Comparison of ENCODE assay signal across 16 cellular contexts in genomic region chr15:68524753-68525584, GRCh38. TPM values are rescaled to one million over a fixed set of nuclear protein-coding genes. Genes with fewer than 3 reads are reported as not detected.
DNase-seq lines count a peak whose midpoint lies in the region; ATAC-seq and TF ChIP-seq lines count a peak whose summit lies in the region.
"Had no signal": no experiment of that assay in that cellular context is flagged by ENCODE, and none has a peak within 500 bp of the region (broad histone marks: within the 10 kb centered on the region; RNA-seq: fewer than 3 reads in every experiment).

No MANE protein-coding gene starts in this region.

- H3K9me3 ChIP-seq in heart right ventricle (peaks cover 0 to 2% (median 0%) of the 10 kb centered on the region in 11 donors), right cardiac atrium (ENCODE audit: control insufficient read depth, low read length) (no peaks in the 10 kb centered on the region)
- H3K9me3 ChIP-seq: colonic mucosa had no signal

- peaks cover 9% of the 10 kb centered on the region for H3K4me1 Mint-ChIP-seq in type B pancreatic cell (ENCODE audit: unreplicated experiment)

- peaks cover 3% of the 10 kb centered on the region for H3K27me3 Mint-ChIP-seq in type B pancreatic cell

- no peaks in the 10 kb centered on the region for H3K27me3 ChIP-seq in heart right ventricle
- no peaks in the 10 kb centered on the region for H3K27me3 ChIP-seq in right cardiac atrium (ENCODE audit: control insufficient read depth, insufficient read depth)
- H3K27me3 ChIP-seq: colonic mucosa had no signal

- H3K36me3 ChIP-seq in heart right ventricle = no peaks in the 10 kb centered on the region
- H3K36me3 ChIP-seq: colonic mucosa had no signal

- H3K27ac ChIP-seq in heart right ventricle (peak overlapping the region in 7 of 10 donors; percentile 1 to 67 (median 53)), right cardiac atrium (ENCODE audit: low read length) (no peak overlapping the region)
- H3K27ac ChIP-seq: colonic mucosa, PC-9 had no signal

- DNase-seq in heart right ventricle = no peak
- DNase-seq in right cardiac atrium = no peak
- peak; percentile 78 for DNase-seq in astrocyte of the cerebellum (ENCODE audit: low read depth)
- DNase-seq in iris pigment epithelial cell (ENCODE audit: low read depth) = peak; percentile 65
- no peak for DNase-seq in type B pancreatic cell (ENCODE audit: extremely low spot score, unreplicated experiment)
- DNase-seq in HT-29 (ENCODE audit: low spot score) = no peak
- DNase-seq in pons (ENCODE audit: low spot score) = no peak
- DNase-seq: ACHN; activated CD8-positive, alpha-beta T cell treated with anti-CD3 and anti-CD28 coated beads for 36 hours; activated naive CD4-positive, alpha-beta T cell treated with Interleukin-2 at 50 U/mL for 16 hours; colonic mucosa; head of caudate nucleus; MM.1S; PC-9; T1000 had no signal

- intact Hi-C loops in heart right ventricle (cut with DNase I) (loop anchor here in 1 of 10 donors (10.0 kb wide), 1 partner anchor 280 kb away; no protein-coding TSS in a partner anchor), right cardiac atrium (cut with DNase I) (no loop called here)

- no peak overlapping the region for H3K4me3 Mint-ChIP-seq in type B pancreatic cell
- H3K4me3 Mint-ChIP-seq: activated CD8-positive, alpha-beta T cell treated with anti-CD3 and anti-CD28 coated beads for 36 hours had no signal

- no peaks in the 10 kb centered on the region for H3K36me3 Mint-ChIP-seq in type B pancreatic cell

- WGBS in heart right ventricle, 2 donors = 68 to 77% methylated on average over 4 of the region's 4 CpGs
- WGBS in right cardiac atrium = 62% methylated on average over 4 of the region's 4 CpGs

- TF ChIP-seq CTCF in heart right ventricle (IDR thresholded peaks at IDR 0.05) (no peak), astrocyte of the cerebellum (IDR thresholded peaks at IDR 0.05; ENCODE audit: low read depth, low read length, missing control alignments) (no peak), type B pancreatic cell (conservative IDR thresholded peaks at IDR 0.05) (no peak)

- H3K4me1 ChIP-seq in heart right ventricle (peaks cover 0 to 16% (median 0%) of the 10 kb centered on the region in 9 donors), right cardiac atrium (ENCODE audit: control insufficient read depth, insufficient read depth, low read length) (no peaks in the 10 kb centered on the region)
- H3K4me1 ChIP-seq: colonic mucosa had no signal

- no peak overlapping the region for H3K4me3 ChIP-seq in heart right ventricle
- no peak overlapping the region for H3K4me3 ChIP-seq in right cardiac atrium (ENCODE audit: low read length)
- H3K4me3 ChIP-seq in astrocyte of the cerebellum (ENCODE audit: low read depth, low read length) = no peak overlapping the region
- H3K4me3 ChIP-seq: colonic mucosa, PC-9 had no signal

- H3K9me3 Mint-ChIP-seq in type B pancreatic cell = no peaks in the 10 kb centered on the region
- H3K9me3 Mint-ChIP-seq: activated CD8-positive, alpha-beta T cell treated with anti-CD3 and anti-CD28 coated beads for 36 hours had no signal

- in situ Hi-C loops in astrocyte of the cerebellum (cut with HindIII; ENCODE audit: low sequenced_read_pairs) = no loop called here

- H3K27ac Mint-ChIP-seq in type B pancreatic cell = no peak overlapping the region
- H3K27ac Mint-ChIP-seq: activated CD8-positive, alpha-beta T cell treated with anti-CD3 and anti-CD28 coated beads for 36 hours had no signal

- peak in 2 of 8 donors; percentile 52 to 65 for ATAC-seq in heart right ventricle
- no peak for ATAC-seq in right cardiac atrium
- ATAC-seq in HG03045 (IDR thresholded peaks at IDR 0.05; ENCODE audit: unreplicated experiment) = no peak

RNA-seq across cellular contexts. Expression of gene CORO2B, which starts 53.8 kb away (rescaled TPM):
- total RNA-seq in heart right ventricle (1 to 10 TPM; 2.6 to 8.1 (median 4.5) TPM), right cardiac atrium (10 to 100 TPM in 3 of 4 donors, 1 to 10 TPM in 1; 5.8 to 13.7 (median 11.3) TPM), type B pancreatic cell (ENCODE audit: low replicate concordance) (1.6 and 3.9 TPM in 2 replicates)
- polyA plus RNA-seq in heart right ventricle (1 to 10 TPM; 7.1 to 7.6 TPM), right cardiac atrium (6.9 TPM)
- total RNA-seq in HT-29 (2014; rRNA removed; shearing (Covaris generic)) = not detected in 2 replicates
- total RNA-seq: activated CD8-positive, alpha-beta T cell treated with anti-CD3 and anti-CD28 coated beads for 36 hours had no signal

Comparison
In these comparisons a context has a peak if more than half of its experiments do, and no peak if none do; other contexts are left out.
1. DNase-seq: peak in astrocyte of the cerebellum (single experiment) and iris pigment epithelial cell (single experiment); none in heart right ventricle (0 of 2), right cardiac atrium (0 of 3), type B pancreatic cell (single experiment), HT-29 (single experiment) and pons (single experiment).